Comparison of ENCODE assay signal across 1 cellular context in the genomic region with DNA sequence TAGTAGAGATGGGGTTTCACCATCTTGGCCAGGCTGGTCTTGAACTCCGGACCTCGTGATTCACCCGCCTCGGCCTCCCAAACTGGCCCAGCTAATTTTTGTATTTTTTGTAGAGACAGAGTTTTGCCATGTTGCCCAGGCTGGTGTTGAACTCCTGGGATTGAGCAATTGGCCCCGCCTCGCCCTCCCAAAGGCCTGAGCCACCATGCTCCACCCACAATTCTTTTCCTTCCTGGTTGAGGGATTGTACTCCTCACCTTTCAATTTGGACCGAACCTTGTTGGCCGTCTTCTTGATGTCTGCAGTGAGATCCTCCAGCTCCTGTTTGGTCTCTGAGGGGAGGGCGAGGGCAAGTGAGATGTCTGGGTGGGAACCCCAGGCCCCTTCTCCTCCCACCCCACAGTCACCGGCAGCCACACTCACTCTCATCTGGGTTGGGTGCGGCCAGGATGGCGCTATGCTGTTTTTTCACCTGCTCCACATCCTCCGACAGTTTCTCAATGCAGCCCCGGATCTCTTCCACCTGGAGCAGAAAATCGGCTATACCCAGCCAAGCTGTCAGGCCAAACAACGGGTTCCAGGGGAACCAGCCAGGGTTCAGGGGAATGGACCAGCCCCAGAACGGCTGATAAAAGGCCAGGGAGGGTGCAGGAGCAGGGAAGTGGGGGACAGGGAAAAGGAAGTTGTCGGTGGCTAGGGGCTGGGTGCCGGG.
TF ChIP-seq lines count a peak whose summit lies in the region.

No MANE protein-coding gene starts in this region.

TF ChIP-seq in K562, 482 proteins besides CTCF, POLR2A, EP300 and RAD21:
- TF ChIP-seq, protein P1, sequence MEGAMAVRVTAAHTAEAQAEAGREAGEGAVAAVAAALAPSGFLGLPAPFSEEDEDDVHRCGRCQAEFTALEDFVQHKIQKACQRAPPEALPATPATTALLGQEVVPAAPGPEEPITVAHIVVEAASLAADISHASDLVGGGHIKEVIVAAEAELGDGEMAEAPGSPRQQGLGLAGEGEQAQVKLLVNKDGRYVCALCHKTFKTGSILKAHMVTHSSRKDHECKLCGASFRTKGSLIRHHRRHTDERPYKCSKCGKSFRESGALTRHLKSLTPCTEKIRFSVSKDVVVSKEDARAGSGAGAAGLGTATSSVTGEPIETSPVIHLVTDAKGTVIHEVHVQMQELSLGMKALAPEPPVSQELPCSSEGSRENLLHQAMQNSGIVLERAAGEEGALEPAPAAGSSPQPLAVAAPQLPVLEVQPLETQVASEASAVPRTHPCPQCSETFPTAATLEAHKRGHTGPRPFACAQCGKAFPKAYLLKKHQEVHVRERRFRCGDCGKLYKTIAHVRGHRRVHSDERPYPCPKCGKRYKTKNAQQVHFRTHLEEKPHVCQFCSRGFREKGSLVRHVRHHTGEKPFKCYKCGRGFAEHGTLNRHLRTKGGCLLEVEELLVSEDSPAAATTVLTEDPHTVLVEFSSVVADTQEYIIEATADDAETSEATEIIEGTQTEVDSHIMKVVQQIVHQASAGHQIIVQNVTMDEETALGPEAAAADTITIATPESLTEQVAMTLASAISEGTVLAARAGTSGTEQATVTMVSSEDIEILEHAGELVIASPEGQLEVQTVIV (CRISPR knock-in tag; IDR thresholded peaks at IDR 0.05; ENCODE audit: borderline replicate concordance) = no peak
- TF ChIP-seq ESRRB (CRISPR knock-in tag; IDR thresholded peaks at IDR 0.05; ENCODE audit: borderline replicate concordance) (no peak), CEBPB (tag; IDR thresholded peaks at IDR 0.05) (peak; percentile 54; the same call in 1 of the 2 replicates)
TF ChIP-seq in K562: peak in this region for 1.
